In genomic region chr1:153532769-153533599, GRCh38 we compare ENCODE assay signal across 8 cellular contexts. TPM values are rescaled to one million over a fixed set of nuclear protein-coding genes. Genes with fewer than 3 reads are reported as not detected.
A peak's percentile ranks its signal among the peaks of the same experiment; 100 is the strongest.
DNase-seq lines count a peak whose midpoint lies in the region; ATAC-seq and TF ChIP-seq lines count a peak whose summit lies in the region.

No MANE protein-coding gene starts in this region.

- no peaks in the 10 kb centered on the region for H3K9me2 ChIP-seq in Karpas-422 (replicated peaks; ENCODE audit: insufficient read depth, low read length)

- TF ChIP-seq CTCF in foreskin fibroblast (IDR thresholded peaks at IDR 0.05; ENCODE audit: low read depth, low read length): peak; percentile 97
- peak; percentile 78 to 87 (median 79) for TF ChIP-seq CTCF in nephron (IDR thresholded peaks at IDR 0.05; ENCODE audit: unreplicated experiment in 3 of 3)

- H3K27me3 ChIP-seq in Karpas-422 (ENCODE audit: low read length): no peaks in the 10 kb centered on the region

- DNase-seq in COLO829 (ENCODE audit: low spot score) (peak; percentile 76), Karpas-422 (peak; percentile 88), SHP77 (lab: John Stamatoyannopoulos, UW) (peak; percentile 94 to 95), foreskin fibroblast (peak; percentile 86 to 96)
- peak; percentile 22 to 62 (median 46) for DNase-seq in activated naive CD4-positive, alpha-beta T cell (lab: John Stamatoyannopoulos, UW)

- H3K36me3 Mint-ChIP-seq in nephron (ENCODE audit: low read depth): no peaks in the 10 kb centered on the region
- H3K36me3 Mint-ChIP-seq in stimulated activated naive CD8-positive, alpha-beta T cell treated with anti-CD3 and anti-CD28 coated beads, Interleukin-15, Interleukin-2, amounts not matched to agents 100 ng/mL and 50 ng/mL, for 24 hours (ENCODE audit: low read depth): peaks cover 15% of the 10 kb centered on the region

- H3K9ac ChIP-seq in Karpas-422 (ENCODE audit: low read length): no peak overlapping the region

- ATAC-seq in GM21576 (IDR thresholded peaks at IDR 0.05; ENCODE audit: unreplicated experiment): no peak

- no peak overlapping the region for H2AFZ ChIP-seq in Karpas-422 (ENCODE audit: low read length)

- H4K20me1 ChIP-seq in Karpas-422 (ENCODE audit: insufficient read depth, low read depth, low read length): no peaks in the 10 kb centered on the region

- H3K27me3 Mint-ChIP-seq in nephron (ENCODE audit: low read depth): peaks cover 4% of the 10 kb centered on the region
- H3K27me3 Mint-ChIP-seq in stimulated activated naive CD8-positive, alpha-beta T cell treated with anti-CD3 and anti-CD28 coated beads, Interleukin-15, Interleukin-2, amounts not matched to agents 100 ng/mL and 50 ng/mL, for 24 hours: no peaks in the 10 kb centered on the region

- no peak overlapping the region for H3K4me3 ChIP-seq in Karpas-422 (ENCODE audit: low read length)
- peak overlapping the region; percentile 90 to 100 for H3K4me3 ChIP-seq in foreskin fibroblast (ENCODE audit: low read depth in 1 of 2, low read length in 2 of 2)

- no peak overlapping the region for H3K4me2 ChIP-seq in Karpas-422 (ENCODE audit: low read depth, low read length, poor library complexity, severe bottlenecking)

- H3K4me1 ChIP-seq in Karpas-422 (ENCODE audit: low read length): peaks cover 19% of the 10 kb centered on the region

- H3K27ac ChIP-seq in Karpas-422 (ENCODE audit: low read length): no peak overlapping the region

- H3K4me1 Mint-ChIP-seq in nephron: peaks cover 38% of the 10 kb centered on the region
- H3K4me1 Mint-ChIP-seq in stimulated activated naive CD8-positive, alpha-beta T cell treated with anti-CD3 and anti-CD28 coated beads, Interleukin-15, Interleukin-2, amounts not matched to agents 100 ng/mL and 50 ng/mL, for 24 hours (ENCODE audit: low read depth): peaks cover 71% of the 10 kb centered on the region

- H3K79me2 ChIP-seq in Karpas-422 (ENCODE audit: low read length): no peaks in the 10 kb centered on the region

- no peaks in the 10 kb centered on the region for H3K36me3 ChIP-seq in Karpas-422 (ENCODE audit: insufficient read depth, low read length)

- peak overlapping the region; percentile 40 to 61 (median 52) for H3K4me3 Mint-ChIP-seq in nephron
- H3K4me3 Mint-ChIP-seq in stimulated activated naive CD8-positive, alpha-beta T cell treated with anti-CD3 and anti-CD28 coated beads, Interleukin-15, Interleukin-2, amounts not matched to agents 100 ng/mL and 50 ng/mL, for 24 hours: peak overlapping the region; percentile 97

- no peaks in the 10 kb centered on the region for H3K9me3 ChIP-seq in Karpas-422 (ENCODE audit: low read length)

- H3K9me3 Mint-ChIP-seq in nephron: no peaks in the 10 kb centered on the region
- no peaks in the 10 kb centered on the region for H3K9me3 Mint-ChIP-seq in stimulated activated naive CD8-positive, alpha-beta T cell treated with anti-CD3 and anti-CD28 coated beads, Interleukin-15, Interleukin-2, amounts not matched to agents 100 ng/mL and 50 ng/mL, for 24 hours

- H3K27ac Mint-ChIP-seq in nephron: peak overlapping the region; percentile 17 to 82 (median 38)
- H3K27ac Mint-ChIP-seq in stimulated activated naive CD8-positive, alpha-beta T cell treated with anti-CD3 and anti-CD28 coated beads, Interleukin-15, Interleukin-2, amounts not matched to agents 100 ng/mL and 50 ng/mL, for 24 hours: peak overlapping the region; percentile 96

RNA-seq across cellular contexts. Expression of gene S100A6, which starts 2.8 kb away (rescaled TPM):
- total RNA-seq in Karpas-422 (2014; rRNA removed; shearing (Covaris generic); ENCODE audit: low replicate concordance): 26.8 and 43.3 TPM in 2 replicates

RNA-seq across cellular contexts. Expression of gene S100A5, which starts 7.8 kb away (rescaled TPM):
- not detected in 2 replicates for total RNA-seq in Karpas-422 (2014; rRNA removed; shearing (Covaris generic); ENCODE audit: low replicate concordance)

RNA-seq across cellular contexts. Expression of gene S100A4, which starts 12.6 kb away (rescaled TPM):
- 1.2 TPM in 1 of 2 replicates, not detected in the other for total RNA-seq in Karpas-422 (2014; rRNA removed; shearing (Covaris generic); ENCODE audit: low replicate concordance)

RNA-seq across cellular contexts. Expression of gene S100A3, which starts 16.1 kb away (rescaled TPM):
- not detected in 2 replicates for total RNA-seq in Karpas-422 (2014; rRNA removed; shearing (Covaris generic); ENCODE audit: low replicate concordance)

RNA-seq across cellular contexts. Expression of gene S100A2, which starts 32.7 kb away (rescaled TPM):
- not detected in 2 replicates for total RNA-seq in Karpas-422 (2014; rRNA removed; shearing (Covaris generic); ENCODE audit: low replicate concordance)
